ENCODE assay signal across 22 cellular contexts in the genomic region with DNA sequence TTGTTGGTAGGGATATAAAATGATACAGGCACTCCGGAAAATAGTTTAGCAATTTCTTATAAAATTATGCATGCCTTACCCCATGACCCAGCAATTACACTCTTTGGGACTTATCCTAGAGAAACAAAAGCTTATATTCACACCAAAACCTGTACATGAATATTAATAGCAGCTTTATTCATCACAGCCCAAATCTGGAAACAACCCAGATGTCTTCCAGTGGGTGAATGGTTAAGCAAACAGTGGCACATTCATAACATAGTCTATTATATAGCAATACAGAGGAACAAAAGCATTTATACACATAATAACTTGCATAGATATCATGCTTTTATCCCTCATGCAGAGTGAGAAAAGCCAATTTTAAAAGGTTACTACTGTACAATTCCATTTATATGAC.
"Had no signal": no experiment of that assay in that cellular context is flagged by ENCODE, and none has a peak within 500 bp of the region (broad histone marks: within the 10 kb centered on the region; RNA-seq: fewer than 3 reads in every experiment).

No MANE protein-coding gene starts in this region.

- H3K27ac ChIP-seq: colonic mucosa, coronary artery, dorsolateral prefrontal cortex, epithelial cell of prostate, esophagus muscularis mucosa, esophagus squamous epithelium, foreskin keratinocyte, gastrocnemius medialis, gastroesophageal sphincter, heart left ventricle, heart right ventricle had no signal

- H3K27me3 ChIP-seq: colonic mucosa, esophagus squamous epithelium, gastrocnemius medialis, gastroesophageal sphincter had no signal

- H3K9me3 ChIP-seq: colonic mucosa, esophagus muscularis mucosa, esophagus squamous epithelium, gastrocnemius medialis, gastroesophageal sphincter, heart left ventricle, heart right ventricle had no signal

- H3K4me3 ChIP-seq: colonic mucosa, coronary artery, dorsolateral prefrontal cortex, esophagus muscularis mucosa, esophagus squamous epithelium, gastrocnemius medialis, gastroesophageal sphincter, heart left ventricle, heart right ventricle had no signal

- H3K4me1 ChIP-seq: colonic mucosa, esophagus muscularis mucosa, esophagus squamous epithelium, foreskin keratinocyte, gastrocnemius medialis, gastroesophageal sphincter, heart left ventricle, heart right ventricle had no signal

- DNase-seq: colonic mucosa; cortex of kidney; dermis blood vessel endothelial cell; dorsolateral prefrontal cortex; effector CD4-positive, alpha-beta T cell; effector CD8-positive, alpha-beta T cell; effector memory CD4-positive, alpha-beta T cell; effector memory CD8-positive, alpha-beta T cell; endodermal cell; erythroblast; esophagus squamous epithelium; foreskin fibroblast; foreskin keratinocyte; gastrocnemius medialis; glutamatergic neuron; head of caudate nucleus; heart left ventricle; heart right ventricle had no signal

- H3K36me3 ChIP-seq: colonic mucosa, esophagus muscularis mucosa, esophagus squamous epithelium, gastrocnemius medialis, gastroesophageal sphincter, heart left ventricle, heart right ventricle had no signal
